21 cellular contexts compared by ENCODE assay signal in genomic region chr22:27269751-27270586, GRCh38.
"Had no signal": no experiment of that assay in that cellular context is flagged by ENCODE, and none has a peak within 500 bp of the region (broad histone marks: within the 10 kb centered on the region; RNA-seq: fewer than 3 reads in every experiment).

No MANE protein-coding gene starts in this region.

- H3K4me3 ChIP-seq: coronary artery, lower lobe of right lung, ovary, psoas muscle, right atrium auricular region, tibial artery had no signal

- H3K4me1 Mint-ChIP-seq: activated naive CD4-positive, alpha-beta T cell treated with anti-CD3 and anti-CD28 coated beads, Interleukin-2, amount 50 U/mL, for 24 hours; naive B cell; stimulated activated effector memory CD8-positive, alpha-beta T cell treated with anti-CD3 and anti-CD28 coated beads, Interleukin-12 subunit alpha, Interleukin-12 subunit beta, amount 100 ng/mL, for 72 hours; stimulated activated naive CD8-positive, alpha-beta T cell treated with anti-CD3 and anti-CD28 coated beads, Interleukin-15, amount 100 ng/mL, for 72 hours had no signal

- H3K9me3 ChIP-seq: lower lobe of right lung, neutrophil, ovary, psoas muscle, right atrium auricular region, tibial artery had no signal

- DNase-seq: activated CD4-positive, alpha-beta T cell treated with anti-CD3 and anti-CD28 coated beads for 1 hour; activated gamma-delta T cell treated with Interleukin-2 at 50 U/mL for 16 hours; activated T-cell treated with anti-CD3 and anti-CD28 coated beads, Interleukin-2, amount 50 U/mL, for 1 hour; aorta; erythroblast; foreskin fibroblast; left colon; lower lobe of right lung; naive B cell; psoas muscle; stimulated activated CD4-positive, alpha-beta T cell treated with anti-CD3 and anti-CD28 coated beads, Interleukin-1b, Interleukin-23, amount 100 ng/mL, for 48 hours; stimulated activated naive CD8-positive, alpha-beta T cell treated with anti-CD3 and anti-CD28 coated beads, Interleukin-15, amount 100 ng/mL, for 72 hours; T-helper 1 cell; T-helper 9 cell; tibial artery had no signal

- H3K36me3 ChIP-seq: lower lobe of right lung, neutrophil, ovary, right atrium auricular region, tibial artery had no signal

- H3K36me3 Mint-ChIP-seq: activated naive CD4-positive, alpha-beta T cell treated with anti-CD3 and anti-CD28 coated beads, Interleukin-2, amount 50 U/mL, for 24 hours; naive B cell; stimulated activated effector memory CD8-positive, alpha-beta T cell treated with anti-CD3 and anti-CD28 coated beads, Interleukin-12 subunit alpha, Interleukin-12 subunit beta, amount 100 ng/mL, for 72 hours had no signal

- ATAC-seq: left colon; lower lobe of right lung; psoas muscle; stimulated activated naive CD8-positive, alpha-beta T cell treated with anti-CD3 and anti-CD28 coated beads, Interleukin-15, amount 100 ng/mL, for 72 hours had no signal

- H3K4me3 Mint-ChIP-seq: activated naive CD4-positive, alpha-beta T cell treated with anti-CD3 and anti-CD28 coated beads, Interleukin-2, amount 50 U/mL, for 24 hours; stimulated activated effector memory CD8-positive, alpha-beta T cell treated with anti-CD3 and anti-CD28 coated beads, Interleukin-12 subunit alpha, Interleukin-12 subunit beta, amount 100 ng/mL, for 72 hours; stimulated activated naive CD8-positive, alpha-beta T cell treated with anti-CD3 and anti-CD28 coated beads, Interleukin-15, amount 100 ng/mL, for 72 hours had no signal

- H3K9me3 Mint-ChIP-seq: activated naive CD4-positive, alpha-beta T cell treated with anti-CD3 and anti-CD28 coated beads, Interleukin-2, amount 50 U/mL, for 24 hours; stimulated activated effector memory CD8-positive, alpha-beta T cell treated with anti-CD3 and anti-CD28 coated beads, Interleukin-12 subunit alpha, Interleukin-12 subunit beta, amount 100 ng/mL, for 72 hours; stimulated activated naive CD8-positive, alpha-beta T cell treated with anti-CD3 and anti-CD28 coated beads, Interleukin-15, amount 100 ng/mL, for 72 hours had no signal

- H3K27me3 ChIP-seq: ovary, right atrium auricular region had no signal

- H3K4me1 ChIP-seq: lower lobe of right lung, psoas muscle had no signal

- H3K27ac Mint-ChIP-seq: activated naive CD4-positive, alpha-beta T cell treated with anti-CD3 and anti-CD28 coated beads, Interleukin-2, amount 50 U/mL, for 24 hours; naive B cell; stimulated activated effector memory CD8-positive, alpha-beta T cell treated with anti-CD3 and anti-CD28 coated beads, Interleukin-12 subunit alpha, Interleukin-12 subunit beta, amount 100 ng/mL, for 72 hours had no signal

- H3K27ac ChIP-seq: coronary artery, lower lobe of right lung, neutrophil, ovary, psoas muscle, right atrium auricular region, tibial artery had no signal
